20 cellular contexts compared by ENCODE assay signal in genomic region chr16:12054868-12055267, GRCh38.
DNase-seq lines count a peak whose midpoint lies in the region; ATAC-seq, FAIRE-seq and TF ChIP-seq lines count a peak whose summit lies in the region.
"Had no signal": no experiment of that assay in that cellular context is flagged by ENCODE, and none has a peak within 500 bp of the region (broad histone marks: within the 10 kb centered on the region; RNA-seq: fewer than 3 reads in every experiment).

No MANE protein-coding gene starts in this region.

- no peaks in the 10 kb centered on the region for H4K20me1 ChIP-seq in OCI-LY1 (ENCODE audit: insufficient read depth, low read length)
- no peaks in the 10 kb centered on the region for H4K20me1 ChIP-seq in HepG2 (ENCODE audit: insufficient read depth, low read length)

- TF ChIP-seq POLR2A in HepG2 (IDR thresholded peaks at IDR 0.05; ENCODE audit: insufficient read depth in 1 of 2, low read depth in 2 of 2, low read length in 2 of 2), result no peak
- no peak for TF ChIP-seq POLR2A in spleen (IDR thresholded peaks at IDR 0.05)
- no peak for TF ChIP-seq POLR2A in gastrocnemius medialis (IDR thresholded peaks at IDR 0.05)

- H2AFZ ChIP-seq in OCI-LY1 (ENCODE audit: low read length) (no peak overlapping the region), HepG2 (ENCODE audit: low read length) (no peak overlapping the region), trophoblast cell (ENCODE audit: insufficient read depth, low read length, poor library complexity) (no peak overlapping the region)

- no peak overlapping the region for H3K4me3 ChIP-seq in OCI-LY1 (ENCODE audit: low read depth, low read length, poor library complexity, severe bottlenecking)
- no peak overlapping the region for H3K4me3 ChIP-seq in HepG2 (replicated peaks in 1 of 3; ENCODE audit: insufficient read depth in 1 of 3, low read depth in 2 of 3, low read length in 3 of 3)
- H3K4me3 ChIP-seq in spleen, result no peak overlapping the region
- H3K4me3 ChIP-seq in trophoblast cell (ENCODE audit: low read depth, low read length), result no peak overlapping the region
- no peak overlapping the region for H3K4me3 ChIP-seq in gastrocnemius medialis

- CTCF ChIA-PET in HepG2 (lab: Yijun Ruan, JAX; ENCODE audit: low intra/inter-chr PET ratio, low total read pairs), result no interaction called here

- H3K79me1 ChIP-seq in trophoblast cell (ENCODE audit: low read length), result no peaks in the 10 kb centered on the region

- no peak overlapping the region for H3K14ac ChIP-seq in trophoblast cell (ENCODE audit: low read length)

- no peak overlapping the region for H2BK5ac ChIP-seq in trophoblast cell (ENCODE audit: low read depth, low read length, poor library complexity)

- in situ Hi-C loops in HepG2 (cut with HindIII; ENCODE audit: extremely low pct_ligation_motif_present, low pct_unique_long_range_greater_than_20kb), result no loop called here
- in situ Hi-C loops in gastrocnemius medialis (cut with MboI; ENCODE audit: low sequenced_read_pairs in 4 of 4), result loop anchor here in 1 of 4 donors (25.0 kb wide), 2 partner anchors 193 to 668 kb away; partner anchors contain the start of gene RSL1D1

- no peak overlapping the region for H3K4me3 Mint-ChIP-seq in stimulated activated memory B cell treated with anti-CD40 and anti-IgM and Interleukin-4, amounts not matched to agents 10 μg/mL and 1 μg/mL and 100 μg/mL, for 72 hours

- H3K27me3 ChIP-seq in OCI-LY1 (ENCODE audit: insufficient read depth, low read length), result no peaks in the 10 kb centered on the region
- no peaks in the 10 kb centered on the region for H3K27me3 ChIP-seq in HepG2 (ENCODE audit: control insufficient read depth in 1 of 2, insufficient read depth in 2 of 2, low read length in 2 of 2)
- H3K27me3 ChIP-seq in spleen (replicated peaks in 1 of 7), result no peaks in the 10 kb centered on the region
- no peaks in the 10 kb centered on the region for H3K27me3 ChIP-seq in trophoblast cell (ENCODE audit: insufficient read depth, low read length)
- H3K27me3 ChIP-seq in gastrocnemius medialis, result no peaks in the 10 kb centered on the region

- H3K4me1 ChIP-seq in OCI-LY1 (ENCODE audit: insufficient read depth, low read length, severe bottlenecking), result peaks cover 41% of the 10 kb centered on the region
- H3K4me1 ChIP-seq in HepG2 (ENCODE audit: insufficient read depth, low read length), result peaks cover 10% of the 10 kb centered on the region
- peaks cover 0 to 20% (median 12%) of the 10 kb centered on the region in 6 donors for H3K4me1 ChIP-seq in spleen
- no peaks in the 10 kb centered on the region for H3K4me1 ChIP-seq in trophoblast cell (ENCODE audit: control insufficient read depth in 1 of 2, insufficient read depth in 2 of 2, low read length in 2 of 2)
- H3K4me1 ChIP-seq in gastrocnemius medialis, result peaks cover 0 to 7% of the 10 kb centered on the region in 2 donors
- H3K4me1 ChIP-seq: Caco-2 had no signal

- peak overlapping the region; percentile 45 for H3K27ac ChIP-seq in OCI-LY1 (ENCODE audit: low read depth, low read length, poor library complexity, severe bottlenecking)
- peak overlapping the region; percentile 44 for H3K27ac ChIP-seq in caudate nucleus (ENCODE audit: low read depth, low read length)
- no peak overlapping the region for H3K27ac ChIP-seq in HepG2 (ENCODE audit: extremely low read length, insufficient read depth, low read length)
- H3K27ac ChIP-seq in spleen, result peak overlapping the region in 2 of 8 donors; percentile 0 to 51
- no peak overlapping the region for H3K27ac ChIP-seq in trophoblast cell (ENCODE audit: low read depth, low read length)
- no peak overlapping the region for H3K27ac ChIP-seq in gastrocnemius medialis
- H3K27ac ChIP-seq: KMS-11 had no signal

- H3K36me3 ChIP-seq in OCI-LY1 (ENCODE audit: insufficient read depth, low read length) (peaks cover 66% of the 10 kb centered on the region), HepG2 (replicated peaks in 1 of 2; ENCODE audit: control insufficient read depth in 1 of 2, insufficient read depth in 2 of 2, low read length in 2 of 2) (no peaks in the 10 kb centered on the region), spleen (peaks cover 0 to 80% (median 20%) of the 10 kb centered on the region in 6 donors), trophoblast cell (ENCODE audit: control insufficient read depth in 1 of 2, insufficient read depth in 2 of 2, low read length in 2 of 2) (peaks cover 2% of the 10 kb centered on the region in 2 experiments), gastrocnemius medialis (peaks cover 0 to 20% of the 10 kb centered on the region in 2 donors)

- no peaks in the 10 kb centered on the region for H3K9me3 ChIP-seq in OCI-LY1 (ENCODE audit: low read length)
- no peaks in the 10 kb centered on the region for H3K9me3 ChIP-seq in HepG2 (ENCODE audit: low read length)
- no peaks in the 10 kb centered on the region for H3K9me3 ChIP-seq in spleen
- no peaks in the 10 kb centered on the region for H3K9me3 ChIP-seq in trophoblast cell (ENCODE audit: insufficient read depth, low read depth, low read length)
- H3K9me3 ChIP-seq in gastrocnemius medialis, result no peaks in the 10 kb centered on the region
- H3K9me3 ChIP-seq: Caco-2 had no signal

- ATAC-seq in HepG2 (no peak), gastrocnemius medialis (no peak)
- ATAC-seq in stimulated activated memory B cell treated with anti-CD40 and anti-IgM and Interleukin-4, amounts not matched to agents 10 μg/mL and 1 μg/mL and 100 μg/mL, for 72 hours, result no peak
- ATAC-seq: PC-3 had no signal

- TF ChIP-seq EP300 in HepG2 (IDR thresholded peaks at IDR 0.05; ENCODE audit: low read depth in 2 of 2, low read length in 2 of 2) (no peak), HepG2 (CRISPR knock-in tag; IDR thresholded peaks at IDR 0.05; ENCODE audit: borderline replicate concordance) (no peak)

- peaks cover 34% of the 10 kb centered on the region for H3K4me1 Mint-ChIP-seq in stimulated activated memory B cell treated with anti-CD40 and anti-IgM and Interleukin-4, amounts not matched to agents 10 μg/mL and 1 μg/mL and 100 μg/mL, for 72 hours

- BruUV-seq in HepG2 (replicated peaks; lab: Mats Ljungman, UMichigan), result no TSS peak

- H3K9me3 Mint-ChIP-seq in stimulated activated memory B cell treated with anti-CD40 and anti-IgM and Interleukin-4, amounts not matched to agents 10 μg/mL and 1 μg/mL and 100 μg/mL, for 72 hours, result no peaks in the 10 kb centered on the region
- H3K9me3 Mint-ChIP-seq: CD4-positive, CD25-positive, alpha-beta regulatory T cell had no signal

- no peak for FAIRE-seq in HepG2 (lab: Jason Lieb, UNC)
- FAIRE-seq: GM12892 had no signal

- no peak overlapping the region for H4K8ac ChIP-seq in trophoblast cell (ENCODE audit: low read depth, low read length)

- H3K4ac ChIP-seq in trophoblast cell (ENCODE audit: low read depth, low read length), result no peak overlapping the region

- H4K91ac ChIP-seq in trophoblast cell (ENCODE audit: low read depth, low read length), result no peak overlapping the region

- H3K9me2 ChIP-seq in OCI-LY1 (ENCODE audit: low read depth, low read length), result no peaks in the 10 kb centered on the region

- no peak overlapping the region for H2BK12ac ChIP-seq in trophoblast cell (ENCODE audit: low read length)

- no peaks in the 10 kb centered on the region for H3K27me3 Mint-ChIP-seq in stimulated activated memory B cell treated with anti-CD40 and anti-IgM and Interleukin-4, amounts not matched to agents 10 μg/mL and 1 μg/mL and 100 μg/mL, for 72 hours
- H3K27me3 Mint-ChIP-seq: CD4-positive, CD25-positive, alpha-beta regulatory T cell had no signal

- no peak for TF ChIP-seq RAD21 in HepG2 (CRISPR knock-in tag; IDR thresholded peaks at IDR 0.05)

- H3K4me2 ChIP-seq in OCI-LY1 (ENCODE audit: low read length) (peak overlapping the region; percentile 38; the same call in 1 of the 2 replicates), HepG2 (ENCODE audit: low read depth, low read length) (no peak overlapping the region), trophoblast cell (ENCODE audit: low read length) (no peak overlapping the region)
- H3K4me2 ChIP-seq: KMS-11 had no signal

- H2AK5ac ChIP-seq in trophoblast cell (ENCODE audit: low read length), result no peak overlapping the region

- H3K9ac ChIP-seq in OCI-LY1 (ENCODE audit: low read length) (no peak overlapping the region; the same call in 1 of the 2 replicates), HepG2 (ENCODE audit: insufficient read depth, low read depth, low read length) (no peak overlapping the region), trophoblast cell (ENCODE audit: low read length) (no peak overlapping the region)
- H3K9ac ChIP-seq: KMS-11 had no signal

- peaks cover 55% of the 10 kb centered on the region for H3K36me3 Mint-ChIP-seq in stimulated activated memory B cell treated with anti-CD40 and anti-IgM and Interleukin-4, amounts not matched to agents 10 μg/mL and 1 μg/mL and 100 μg/mL, for 72 hours

- TF ChIP-seq CTCF in OCI-LY1 (IDR thresholded peaks at IDR 0.05; ENCODE audit: low read length) (no peak), HepG2 (CRISPR knock-in tag; IDR thresholded peaks at IDR 0.05) (no peak), spleen (IDR thresholded peaks at IDR 0.05 in 8 of 11, conservative IDR thresholded peaks at IDR 0.05 in 3 of 11) (no peak), gastrocnemius medialis (IDR thresholded peaks at IDR 0.05 in 4 of 5, conservative IDR thresholded peaks at IDR 0.05 in 1 of 5) (no peak)

- H2BK120ac ChIP-seq in trophoblast cell (ENCODE audit: insufficient read depth, low read length, poor library complexity), result no peak overlapping the region

- POLR2A ChIA-PET in HepG2 (lab: Yijun Ruan, JAX), result no interaction called here

- H3K27ac Mint-ChIP-seq in stimulated activated memory B cell treated with anti-CD40 and anti-IgM and Interleukin-4, amounts not matched to agents 10 μg/mL and 1 μg/mL and 100 μg/mL, for 72 hours, result peak overlapping the region; percentile 69

- WGBS in HepG2 (ENCODE audit: low lambda C conversion rate), result 80% methylated on average over 5 of the region's 5 CpGs
- WGBS in spleen, 5 donors, result 81 to 92% (median 84%) methylated on average over 5 of the region's 5 CpGs
- WGBS in trophoblast cell (ENCODE audit: extremely low coverage, insufficient coverage, insufficient read length), result no CpG with 5 or more reads among the region's 5 CpGs

- H3K23ac ChIP-seq in trophoblast cell (ENCODE audit: low read length), result no peak overlapping the region

- H3K18ac ChIP-seq in trophoblast cell (ENCODE audit: low read length), result no peak overlapping the region

- H4K12ac ChIP-seq in trophoblast cell (ENCODE audit: low read depth, low read length), result no peak overlapping the region

- no peaks in the 10 kb centered on the region for H3F3A ChIP-seq in OCI-LY1 (ENCODE audit: insufficient read depth, low read length)

- no peaks in the 10 kb centered on the region for H3K79me2 ChIP-seq in OCI-LY1 (ENCODE audit: insufficient read depth, low read length)
- H3K79me2 ChIP-seq in HepG2 (ENCODE audit: insufficient read depth, low read length), result no peaks in the 10 kb centered on the region
- no peaks in the 10 kb centered on the region for H3K79me2 ChIP-seq in trophoblast cell (ENCODE audit: control insufficient read depth, insufficient read depth, low read length, poor library complexity)

- intact Hi-C loops in HepG2 (cut with micrococcal nuclease; ENCODE audit: unreplicated experiment), result no loop called here
- intact Hi-C loops in spleen (cut with DNase I; ENCODE audit: low total_unique reads), result no loop called here
- intact Hi-C loops in gastrocnemius medialis (cut with DNase I; ENCODE audit: low total_unique reads), result no loop called here

- DNase-seq in caudate nucleus (lab: John Stamatoyannopoulos, UW) (no peak), HepG2 (ENCODE audit: low spot score) (no peak), spleen (no peak), trophoblast cell (no peak), gastrocnemius medialis (no peak)
- no peak for DNase-seq in activated CD4-positive, CD25-positive, alpha-beta regulatory T cell (lab: John Stamatoyannopoulos, UW)
- DNase-seq: Caco-2; CD4-positive, CD25-positive, alpha-beta regulatory T cell; DMS153; GOT3; NCI-H1048; NCI-H146; NCI-H2081 treated with DMSO at 0.1 percent for 48 hours; NCI-H510A; NCI-H774; PC-3 had no signal

Comparison
In these comparisons a context has a peak if more than half of its experiments do, and no peak if none do; other contexts are left out.
1. H3K27ac ChIP-seq: peak in OCI-LY1 (single experiment) and caudate nucleus (single experiment); none in HepG2 (single experiment), trophoblast cell (single experiment) and gastrocnemius medialis (0 of 4).